14 cellular contexts compared by ENCODE assay signal in genomic region chr20:42435230-42435629, GRCh38.
DNase-seq lines count a peak whose midpoint lies in the region; ATAC-seq and TF ChIP-seq lines count a peak whose summit lies in the region.
"Had no signal": no experiment of that assay in that cellular context is flagged by ENCODE, and none has a peak within 500 bp of the region (broad histone marks: within the 10 kb centered on the region; RNA-seq: fewer than 3 reads in every experiment).

No MANE protein-coding gene starts in this region.

- DNase-seq in GM12865 (ENCODE audit: low read depth) (peak; percentile 24), putamen (ENCODE audit: low spot score) (no peak), caudate nucleus (lab: John Stamatoyannopoulos, UW) (no peak)
- DNase-seq in activated naive CD4-positive, alpha-beta T cell (lab: John Stamatoyannopoulos, UW) = no peak
- no peak for DNase-seq in activated naive CD4-positive, alpha-beta T cell treated with anti-CD3 and anti-CD28 coated beads, Interleukin-2, amount 10 ng/mL, durations not matched to agents 7 days and 5 days
- DNase-seq: activated T-cell treated with anti-CD3 and anti-CD28 coated beads, Interleukin-2, amount 50 U/mL, for 24 hours; right cardiac atrium; WERI-Rb-1 had no signal

- H3K36me3 Mint-ChIP-seq in activated naive CD4-positive, alpha-beta T cell treated with anti-CD3 and anti-CD28 coated beads, Interleukin-2, amount 10 ng/mL, durations not matched to agents 7 days and 5 days = no peaks in the 10 kb centered on the region
- H3K36me3 Mint-ChIP-seq: brain had no signal

- H3K27ac ChIP-seq in caudate nucleus (ENCODE audit: low read depth, low read length) = no peak overlapping the region
- H3K27ac ChIP-seq: A549, vagina, WERI-Rb-1 had no signal

- no peak overlapping the region for H3K4me3 Mint-ChIP-seq in activated naive CD4-positive, alpha-beta T cell treated with anti-CD3 and anti-CD28 coated beads, Interleukin-2, amount 10 ng/mL, durations not matched to agents 7 days and 5 days
- H3K4me3 Mint-ChIP-seq: activated T-cell treated with anti-CD3 and anti-CD28 coated beads, Interleukin-2, amount 50 U/mL, for 24 hours; brain had no signal

- H3K4me1 Mint-ChIP-seq in activated naive CD4-positive, alpha-beta T cell treated with anti-CD3 and anti-CD28 coated beads, Interleukin-2, amount 10 ng/mL, durations not matched to agents 7 days and 5 days = no peaks in the 10 kb centered on the region

- H3K4me3 ChIP-seq in GM12865 (ENCODE audit: low read depth, low read length) = no peak overlapping the region
- H3K4me3 ChIP-seq: A549, vagina had no signal

- no peak for TF ChIP-seq CTCF in GM12865 (IDR thresholded peaks at IDR 0.05; ENCODE audit: insufficient read depth, low read depth, low read length, missing control alignments)

- H3K9me3 Mint-ChIP-seq in activated naive CD4-positive, alpha-beta T cell treated with anti-CD3 and anti-CD28 coated beads, Interleukin-2, amount 10 ng/mL, durations not matched to agents 7 days and 5 days = peaks cover 2% of the 10 kb centered on the region

- H3K27me3 Mint-ChIP-seq in activated naive CD4-positive, alpha-beta T cell treated with anti-CD3 and anti-CD28 coated beads, Interleukin-2, amount 10 ng/mL, durations not matched to agents 7 days and 5 days = no peaks in the 10 kb centered on the region
- H3K27me3 Mint-ChIP-seq: activated T-cell treated with anti-CD3 and anti-CD28 coated beads, Interleukin-2, amount 50 U/mL, for 24 hours had no signal

- CTCF ChIA-PET in activated naive CD4-positive, alpha-beta T cell treated with anti-CD3 and anti-CD28 coated beads, Interleukin-2, amount 10 ng/mL, durations not matched to agents 7 days and 5 days (lab: Charles Lee) = no interaction called here

- ATAC-seq in GM19397 (IDR thresholded peaks at IDR 0.05; ENCODE audit: unreplicated experiment) (peak; percentile 91), HG02840 (IDR thresholded peaks at IDR 0.05; ENCODE audit: low FRiP score, unreplicated experiment) (peak; percentile 85), HG03521 (IDR thresholded peaks at IDR 0.05; ENCODE audit: unreplicated experiment) (peak; percentile 71)
- ATAC-seq: A549, right cardiac atrium had no signal

- no peak overlapping the region for H3K27ac Mint-ChIP-seq in activated naive CD4-positive, alpha-beta T cell treated with anti-CD3 and anti-CD28 coated beads, Interleukin-2, amount 10 ng/mL, durations not matched to agents 7 days and 5 days
- H3K27ac Mint-ChIP-seq: activated T-cell treated with anti-CD3 and anti-CD28 coated beads, Interleukin-2, amount 50 U/mL, for 24 hours; brain had no signal
